8 cellular contexts compared by ENCODE assay signal in genomic region chr12:128644664-128645296, GRCh38.
A peak's percentile ranks its signal among the peaks of the same experiment; 100 is the strongest.
DNase-seq lines count a peak whose midpoint lies in the region; ATAC-seq and TF ChIP-seq lines count a peak whose summit lies in the region.

No MANE protein-coding gene starts in this region.

- no peak overlapping the region for H3K27ac Mint-ChIP-seq in activated CD8-positive, alpha-beta T cell treated with anti-CD3 and anti-CD28 coated beads, Interleukin-2, amount 10 ng/mL, durations not matched to agents 7 days and 5 days

- ATAC-seq in activated CD8-positive, alpha-beta T cell treated with anti-CD3 and anti-CD28 coated beads, Interleukin-2, amount 10 ng/mL, durations not matched to agents 7 days and 5 days, result no peak
- ATAC-seq in GM19023 (IDR thresholded peaks at IDR 0.05; ENCODE audit: unreplicated experiment) (no peak), GM21447 (IDR thresholded peaks at IDR 0.05; ENCODE audit: unreplicated experiment) (no peak)

- no peak for TF ChIP-seq EP300 in Ishikawa (IDR thresholded peaks at IDR 0.05; ENCODE audit: borderline replicate concordance)

- H3K9me3 Mint-ChIP-seq in activated CD8-positive, alpha-beta T cell treated with anti-CD3 and anti-CD28 coated beads, Interleukin-2, amount 10 ng/mL, durations not matched to agents 7 days and 5 days (ENCODE audit: insufficient read depth), result no peaks in the 10 kb centered on the region

- TF ChIP-seq RAD21 in Ishikawa (IDR thresholded peaks at IDR 0.05; ENCODE audit: low read depth), result peak; percentile 60

- DNase-seq in NK-92 treated with Interleukin-12 subunit alpha and Interleukin-12 subunit beta, amount 100 ng/mL, for 24 hours (lab: John Stamatoyannopoulos, UW), result peak; percentile 1
- DNase-seq in NK-92 (lab: John Stamatoyannopoulos, UW; ENCODE audit: unreplicated experiment), result no peak
- peak; percentile 35 for DNase-seq in activated CD8-positive, alpha-beta T cell treated with anti-CD3 and anti-CD28 coated beads, Interleukin-2, amount 10 ng/mL, durations not matched to agents 7 days and 5 days
- peak; percentile 81 for DNase-seq in islet precursor cell
- no peak for DNase-seq in GM03348 (ENCODE audit: low spot score)

- no peaks in the 10 kb centered on the region for H3K36me3 Mint-ChIP-seq in activated CD8-positive, alpha-beta T cell treated with anti-CD3 and anti-CD28 coated beads, Interleukin-2, amount 10 ng/mL, durations not matched to agents 7 days and 5 days (ENCODE audit: low read depth)

- no peaks in the 10 kb centered on the region for H3K27me3 Mint-ChIP-seq in activated CD8-positive, alpha-beta T cell treated with anti-CD3 and anti-CD28 coated beads, Interleukin-2, amount 10 ng/mL, durations not matched to agents 7 days and 5 days (ENCODE audit: low read depth)

- H3K4me3 Mint-ChIP-seq in activated CD8-positive, alpha-beta T cell treated with anti-CD3 and anti-CD28 coated beads, Interleukin-2, amount 10 ng/mL, durations not matched to agents 7 days and 5 days, result no peak overlapping the region

- CTCF ChIA-PET in activated CD8-positive, alpha-beta T cell treated with anti-CD3 and anti-CD28 coated beads, Interleukin-2, amount 10 ng/mL, durations not matched to agents 7 days and 5 days (lab: Charles Lee), result interaction anchor here (1.2 kb wide), 1 partner anchor 9 kb away, joined by 3 read pairs; no protein-coding TSS in a partner anchor

- POLR2A ChIA-PET in activated CD8-positive, alpha-beta T cell treated with anti-CD3 and anti-CD28 coated beads, Interleukin-2, amount 10 ng/mL, durations not matched to agents 7 days and 5 days (lab: Charles Lee), result no interaction called here

- no peaks in the 10 kb centered on the region for H3K4me1 Mint-ChIP-seq in activated CD8-positive, alpha-beta T cell treated with anti-CD3 and anti-CD28 coated beads, Interleukin-2, amount 10 ng/mL, durations not matched to agents 7 days and 5 days (ENCODE audit: low read depth)

TF ChIP-seq in Ishikawa, 13 proteins besides CTCF, POLR2A, EP300 and RAD21:
- TF ChIP-seq FOXM1 (IDR thresholded peaks at IDR 0.05; ENCODE audit: borderline replicate concordance, low read depth) (no peak), CEBPB (IDR thresholded peaks at IDR 0.05) (no peak), TCF12 (IDR thresholded peaks at IDR 0.05; ENCODE audit: low read depth) (no peak), TEAD4 (IDR thresholded peaks at IDR 0.05) (no peak), TAF1 (IDR thresholded peaks at IDR 0.05; ENCODE audit: low read depth) (no peak), ZBTB7A (IDR thresholded peaks at IDR 0.05; ENCODE audit: low read depth) (no peak), YY1 (IDR thresholded peaks at IDR 0.05; ENCODE audit: low read depth) (no peak)

Comparison
In these comparisons a context has a peak if more than half of its experiments do, and no peak if none do; other contexts are left out.
1. DNase-seq: peak in NK-92 treated with Interleukin-12 subunit alpha and Interleukin-12 subunit beta, amount 100 ng/mL, for 24 hours (single experiment), activated CD8-positive, alpha-beta T cell treated with anti-CD3 and anti-CD28 coated beads, Interleukin-2, amount 10 ng/mL, durations not matched to agents 7 days and 5 days (single experiment) and islet precursor cell (single experiment); none in NK-92 (single experiment) and GM03348 (single experiment).